In genomic region chr20:59024111-59024530, GRCh38 we compare ENCODE assay signal across 19 cellular contexts. TPM values are rescaled to one million over a fixed set of nuclear protein-coding genes. Genes with fewer than 3 reads are reported as not detected.
"Had no signal": no experiment of that assay in that cellular context is flagged by ENCODE, and none has a peak within 500 bp of the region (broad histone marks: within the 10 kb centered on the region; RNA-seq: fewer than 3 reads in every experiment).

No MANE protein-coding gene starts in this region.

- H3K27ac ChIP-seq: epithelial cell of prostate, heart right ventricle, prostate gland, thoracic aorta had no signal

- ATAC-seq: activated naive CD4-positive, alpha-beta T cell treated with anti-CD3 and anti-CD28 coated beads, Interleukin-2, amount 50 U/mL, for 72 hours; activated T-helper 17 cell treated with anti-CD3 and anti-CD28 coated beads, Interleukin-2, amount 50 U/mL, for 72 hours; natural killer cell; stimulated activated naive B cell treated with anti-CD40 and anti-IgM and Interleukin-4, amounts not matched to agents 10 μg/mL and 1 μg/mL and 100 μg/mL, for 72 hours had no signal

- H3K36me3 ChIP-seq: prostate gland had no signal

- H3K4me1 ChIP-seq: prostate gland had no signal

- DNase-seq: activated B cell treated with CpG ODN at 0.5 μM for 24 hours; activated CD4-positive, alpha-beta T cell treated with anti-CD3 and anti-CD28 coated beads for 4 hours; aorta; heart right ventricle; islet precursor cell; mammary epithelial cell; natural killer cell; stimulated activated CD4-positive, alpha-beta T cell treated with anti-CD3 and anti-CD28 coated beads, Interleukin-12 subunit alpha, Interleukin-12 subunit beta, amount 100 ng/mL, for 4 hours; stimulated activated CD4-positive, alpha-beta T cell treated with anti-CD3 and anti-CD28 coated beads, Interleukin-1b, Interleukin-23, amount 100 ng/mL, for 48 hours; stimulated activated naive B cell treated with anti-CD40 and anti-IgM and Interleukin-4, amounts not matched to agents 10 μg/mL and 1 μg/mL and 100 μg/mL, for 72 hours had no signal

- H3K4me3 ChIP-seq: heart right ventricle, prostate gland, thoracic aorta had no signal

- H3K9me3 ChIP-seq: heart right ventricle, prostate gland, thoracic aorta had no signal

- H3K27me3 ChIP-seq: heart right ventricle had no signal

RNA-seq across cellular contexts. Expression of gene TUBB1, which starts 4.9 kb away (rescaled TPM):
- total RNA-seq: activated CD8-positive, alpha-beta memory T cell treated with anti-CD3 and anti-CD28 coated beads for 36 hours; chondrocyte; mammary epithelial cell; mesothelial cell of epicardium; osteoblast; prostate gland had no signal
- polyA plus RNA-seq: aorta had no signal
